1 cellular context compared by ENCODE assay signal in the genomic region with DNA sequence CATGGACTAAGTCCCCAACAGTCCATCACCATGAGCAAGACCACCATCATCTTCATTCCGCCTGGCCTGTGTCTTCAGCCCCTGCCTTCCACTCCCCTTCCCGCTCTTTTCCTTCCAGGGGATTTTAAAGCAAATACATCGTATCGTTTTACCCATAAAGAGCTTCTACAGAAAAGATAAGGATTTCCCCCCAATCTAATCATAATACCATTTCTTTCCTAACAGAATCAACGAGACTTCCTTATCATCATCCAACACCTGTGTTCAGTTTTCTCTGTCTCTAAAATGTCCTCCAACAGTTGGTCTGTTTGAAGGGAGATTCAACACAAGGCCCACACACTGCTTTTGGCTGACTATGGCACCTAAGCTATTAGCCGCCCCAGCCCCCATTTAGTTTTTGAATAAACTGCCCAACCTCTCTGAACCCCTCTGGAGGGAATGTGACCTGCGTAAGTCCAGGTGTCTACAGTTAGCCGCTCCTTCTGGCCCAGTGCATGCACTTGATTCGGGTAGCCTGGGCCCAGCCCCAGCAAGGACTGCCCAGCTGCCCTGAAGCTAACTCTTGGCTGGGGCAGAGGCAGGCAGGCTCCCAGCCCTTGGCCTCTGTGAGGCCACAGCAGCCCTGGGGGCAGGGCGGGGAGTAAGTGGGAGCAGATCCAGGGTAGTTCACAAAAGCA.
A peak's percentile ranks its signal among the peaks of the same experiment; 100 is the strongest.
TF ChIP-seq lines count a peak whose summit lies in the region.

No MANE protein-coding gene starts in this region.

TF ChIP-seq in K562, 482 proteins besides CTCF, POLR2A, EP300 and RAD21 (continued from another document and continues in another):
- TF ChIP-seq, protein P1, sequence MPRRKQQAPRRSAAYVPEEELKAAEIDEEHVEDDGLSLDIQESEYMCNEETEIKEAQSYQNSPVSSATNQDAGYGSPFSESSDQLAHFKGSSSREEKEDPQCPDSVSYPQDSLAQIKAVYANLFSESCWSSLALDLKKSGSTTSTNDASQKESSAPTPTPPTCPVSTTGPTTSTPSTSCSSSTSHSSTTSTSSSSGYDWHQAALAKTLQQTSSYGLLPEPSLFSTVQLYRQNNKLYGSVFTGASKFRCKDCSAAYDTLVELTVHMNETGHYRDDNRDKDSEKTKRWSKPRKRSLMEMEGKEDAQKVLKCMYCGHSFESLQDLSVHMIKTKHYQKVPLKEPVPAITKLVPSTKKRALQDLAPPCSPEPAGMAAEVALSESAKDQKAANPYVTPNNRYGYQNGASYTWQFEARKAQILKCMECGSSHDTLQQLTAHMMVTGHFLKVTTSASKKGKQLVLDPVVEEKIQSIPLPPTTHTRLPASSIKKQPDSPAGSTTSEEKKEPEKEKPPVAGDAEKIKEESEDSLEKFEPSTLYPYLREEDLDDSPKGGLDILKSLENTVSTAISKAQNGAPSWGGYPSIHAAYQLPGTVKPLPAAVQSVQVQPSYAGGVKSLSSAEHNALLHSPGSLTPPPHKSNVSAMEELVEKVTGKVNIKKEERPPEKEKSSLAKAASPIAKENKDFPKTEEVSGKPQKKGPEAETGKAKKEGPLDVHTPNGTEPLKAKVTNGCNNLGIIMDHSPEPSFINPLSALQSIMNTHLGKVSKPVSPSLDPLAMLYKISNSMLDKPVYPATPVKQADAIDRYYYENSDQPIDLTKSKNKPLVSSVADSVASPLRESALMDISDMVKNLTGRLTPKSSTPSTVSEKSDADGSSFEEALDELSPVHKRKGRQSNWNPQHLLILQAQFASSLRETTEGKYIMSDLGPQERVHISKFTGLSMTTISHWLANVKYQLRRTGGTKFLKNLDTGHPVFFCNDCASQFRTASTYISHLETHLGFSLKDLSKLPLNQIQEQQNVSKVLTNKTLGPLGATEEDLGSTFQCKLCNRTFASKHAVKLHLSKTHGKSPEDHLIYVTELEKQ (CRISPR knock-in tag; IDR thresholded peaks at IDR 0.05): no peak
- TF ChIP-seq, protein P2, sequence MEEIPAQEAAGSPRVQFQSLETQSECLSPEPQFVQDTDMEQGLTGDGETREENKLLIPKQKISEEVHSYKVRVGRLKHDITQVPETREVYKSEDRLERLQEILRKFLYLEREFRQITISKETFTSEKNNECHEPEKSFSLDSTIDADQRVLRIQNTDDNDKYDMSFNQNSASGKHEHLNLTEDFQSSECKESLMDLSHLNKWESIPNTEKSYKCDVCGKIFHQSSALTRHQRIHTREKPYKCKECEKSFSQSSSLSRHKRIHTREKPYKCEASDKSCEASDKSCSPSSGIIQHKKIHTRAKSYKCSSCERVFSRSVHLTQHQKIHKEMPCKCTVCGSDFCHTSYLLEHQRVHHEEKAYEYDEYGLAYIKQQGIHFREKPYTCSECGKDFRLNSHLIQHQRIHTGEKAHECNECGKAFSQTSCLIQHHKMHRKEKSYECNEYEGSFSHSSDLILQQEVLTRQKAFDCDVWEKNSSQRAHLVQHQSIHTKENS (CRISPR knock-in tag; IDR thresholded peaks at IDR 0.05): no peak
- TF ChIP-seq MAFK (IDR thresholded peaks at IDR 0.05; ENCODE audit: low read length): no peak
- TF ChIP-seq POLR2B (IDR thresholded peaks at IDR 0.05; ENCODE audit: low read depth, partially characterized antibody): no peak
- TF ChIP-seq ZNF707 (CRISPR knock-in tag; conservative IDR thresholded peaks at IDR 0.05): no peak; the same call in 1 of the 2 replicates
- no peak for TF ChIP-seq HMG20B (CRISPR knock-in tag; IDR thresholded peaks at IDR 0.05)
- TF ChIP-seq, protein P3, sequence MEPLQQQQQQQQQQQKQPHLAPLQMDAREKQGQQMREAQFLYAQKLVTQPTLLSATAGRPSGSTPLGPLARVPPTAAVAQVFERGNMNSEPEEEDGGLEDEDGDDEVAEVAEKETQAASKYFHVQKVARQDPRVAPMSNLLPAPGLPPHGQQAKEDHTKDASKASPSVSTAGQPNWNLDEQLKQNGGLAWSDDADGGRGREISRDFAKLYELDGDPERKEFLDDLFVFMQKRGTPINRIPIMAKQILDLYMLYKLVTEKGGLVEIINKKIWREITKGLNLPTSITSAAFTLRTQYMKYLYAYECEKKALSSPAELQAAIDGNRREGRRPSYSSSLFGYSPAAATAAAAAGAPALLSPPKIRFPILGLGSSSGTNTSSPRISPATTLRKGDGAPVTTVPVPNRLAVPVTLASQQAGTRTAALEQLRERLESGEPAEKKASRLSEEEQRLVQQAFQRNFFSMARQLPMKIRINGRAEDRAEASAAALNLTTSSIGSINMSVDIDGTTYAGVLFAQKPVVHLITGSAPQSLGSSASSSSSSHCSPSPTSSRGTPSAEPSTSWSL (CRISPR knock-in tag; IDR thresholded peaks at IDR 0.05; ENCODE audit: borderline replicate concordance): no peak
- TF ChIP-seq SMARCA5 (IDR thresholded peaks at IDR 0.05): no peak
- TF ChIP-seq SRSF9 (IDR thresholded peaks at IDR 0.05; ENCODE audit: borderline replicate concordance, low read depth, low read length): no peak
- TF ChIP-seq NFIX (CRISPR knock-in tag; IDR thresholded peaks at IDR 0.05; ENCODE audit: low read depth): no peak
- TF ChIP-seq STAG1 (CRISPR knock-in tag; IDR thresholded peaks at IDR 0.05; ENCODE audit: borderline replicate concordance): no peak
- no peak for TF ChIP-seq CBFB (CRISPR knock-in tag; IDR thresholded peaks at IDR 0.05)
- TF ChIP-seq RBM34 (IDR thresholded peaks at IDR 0.05; ENCODE audit: borderline replicate concordance, insufficient read depth, low read length): no peak
- TF ChIP-seq, protein P4, sequence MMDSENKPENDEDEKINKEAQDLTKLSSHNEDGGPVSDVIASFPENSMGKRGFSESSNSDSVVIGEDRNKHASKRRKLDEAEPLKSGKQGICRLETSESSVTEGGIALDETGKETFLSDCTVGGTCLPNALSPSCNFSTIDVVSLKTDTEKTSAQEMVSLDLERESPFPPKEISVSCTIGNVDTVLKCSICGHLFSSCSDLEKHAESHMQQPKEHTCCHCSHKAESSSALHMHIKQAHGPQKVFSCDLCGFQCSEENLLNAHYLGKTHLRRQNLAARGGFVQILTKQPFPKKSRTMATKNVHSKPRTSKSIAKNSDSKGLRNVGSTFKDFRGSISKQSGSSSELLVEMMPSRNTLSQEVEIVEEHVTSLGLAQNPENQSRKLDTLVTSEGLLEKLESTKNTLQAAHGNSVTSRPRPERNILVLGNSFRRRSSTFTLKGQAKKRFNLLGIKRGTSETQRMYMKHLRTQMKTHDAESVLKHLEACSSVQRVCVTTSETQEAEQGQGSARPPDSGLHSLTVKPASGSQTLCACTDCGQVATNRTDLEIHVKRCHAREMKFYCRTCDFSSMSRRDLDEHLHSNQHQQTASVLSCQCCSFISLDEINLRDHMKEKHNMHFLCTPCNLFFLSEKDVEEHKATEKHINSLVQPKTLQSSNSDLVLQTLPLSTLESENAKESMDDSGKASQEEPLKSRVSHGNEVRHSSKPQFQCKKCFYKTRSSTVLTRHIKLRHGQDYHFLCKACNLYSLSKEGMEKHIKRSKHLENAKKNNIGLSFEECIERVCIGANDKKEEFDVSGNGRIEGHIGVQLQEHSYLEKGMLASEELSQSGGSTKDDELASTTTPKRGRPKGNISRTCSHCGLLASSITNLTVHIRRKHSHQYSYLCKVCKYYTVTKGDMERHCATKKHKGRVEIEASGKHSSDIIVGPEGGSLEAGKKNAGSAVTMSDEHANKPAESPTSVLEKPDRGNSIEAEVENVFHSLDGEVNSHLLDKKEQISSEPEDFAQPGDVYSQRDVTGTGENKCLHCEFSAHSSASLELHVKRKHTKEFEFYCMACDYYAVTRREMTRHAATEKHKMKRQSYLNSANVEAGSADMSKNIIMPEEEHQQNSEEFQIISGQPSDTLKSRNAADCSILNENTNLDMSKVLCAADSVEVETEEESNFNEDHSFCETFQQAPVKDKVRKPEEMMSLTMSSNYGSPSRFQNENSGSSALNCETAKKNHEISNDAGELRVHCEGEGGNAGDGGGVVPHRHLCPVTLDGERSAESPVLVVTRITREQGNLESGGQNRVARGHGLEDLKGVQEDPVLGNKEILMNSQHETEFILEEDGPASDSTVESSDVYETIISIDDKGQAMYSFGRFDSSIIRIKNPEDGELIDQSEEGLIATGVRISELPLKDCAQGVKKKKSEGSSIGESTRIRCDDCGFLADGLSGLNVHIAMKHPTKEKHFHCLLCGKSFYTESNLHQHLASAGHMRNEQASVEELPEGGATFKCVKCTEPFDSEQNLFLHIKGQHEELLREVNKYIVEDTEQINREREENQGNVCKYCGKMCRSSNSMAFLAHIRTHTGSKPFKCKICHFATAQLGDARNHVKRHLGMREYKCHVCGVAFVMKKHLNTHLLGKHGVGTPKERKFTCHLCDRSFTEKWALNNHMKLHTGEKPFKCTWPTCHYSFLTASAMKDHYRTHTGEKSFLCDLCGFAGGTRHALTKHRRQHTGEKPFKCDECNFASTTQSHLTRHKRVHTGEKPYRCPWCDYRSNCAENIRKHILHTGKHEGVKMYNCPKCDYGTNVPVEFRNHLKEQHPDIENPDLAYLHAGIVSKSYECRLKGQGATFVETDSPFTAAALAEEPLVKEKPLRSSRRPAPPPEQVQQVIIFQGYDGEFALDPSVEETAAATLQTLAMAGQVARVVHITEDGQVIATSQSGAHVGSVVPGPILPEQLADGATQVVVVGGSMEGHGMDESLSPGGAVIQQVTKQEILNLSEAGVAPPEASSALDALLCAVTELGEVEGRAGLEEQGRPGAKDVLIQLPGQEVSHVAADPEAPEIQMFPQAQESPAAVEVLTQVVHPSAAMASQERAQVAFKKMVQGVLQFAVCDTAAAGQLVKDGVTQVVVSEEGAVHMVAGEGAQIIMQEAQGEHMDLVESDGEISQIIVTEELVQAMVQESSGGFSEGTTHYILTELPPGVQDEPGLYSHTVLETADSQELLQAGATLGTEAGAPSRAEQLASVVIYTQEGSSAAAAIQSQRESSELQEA (IDR thresholded peaks at IDR 0.05; ENCODE audit: low read depth): no peak
- TF ChIP-seq, protein P5, sequence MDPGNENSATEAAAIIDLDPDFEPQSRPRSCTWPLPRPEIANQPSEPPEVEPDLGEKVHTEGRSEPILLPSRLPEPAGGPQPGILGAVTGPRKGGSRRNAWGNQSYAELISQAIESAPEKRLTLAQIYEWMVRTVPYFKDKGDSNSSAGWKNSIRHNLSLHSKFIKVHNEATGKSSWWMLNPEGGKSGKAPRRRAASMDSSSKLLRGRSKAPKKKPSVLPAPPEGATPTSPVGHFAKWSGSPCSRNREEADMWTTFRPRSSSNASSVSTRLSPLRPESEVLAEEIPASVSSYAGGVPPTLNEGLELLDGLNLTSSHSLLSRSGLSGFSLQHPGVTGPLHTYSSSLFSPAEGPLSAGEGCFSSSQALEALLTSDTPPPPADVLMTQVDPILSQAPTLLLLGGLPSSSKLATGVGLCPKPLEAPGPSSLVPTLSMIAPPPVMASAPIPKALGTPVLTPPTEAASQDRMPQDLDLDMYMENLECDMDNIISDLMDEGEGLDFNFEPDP (CRISPR knock-in tag; IDR thresholded peaks at IDR 0.05): no peak
- TF ChIP-seq ATF1 (CRISPR knock-in tag; IDR thresholded peaks at IDR 0.05): no peak
- peak; percentile 20; the same call in 1 of the 2 replicates for TF ChIP-seq ATF1 (tag; IDR thresholded peaks at IDR 0.05)
- peak; percentile 64; the same call in 1 of the 2 replicates for TF ChIP-seq RNF2 (IDR thresholded peaks at IDR 0.05)
- peak; percentile 51; the same call in 1 of the 2 replicates for TF ChIP-seq JUND (IDR thresholded peaks at IDR 0.05; ENCODE audit: borderline replicate concordance, low read depth, low read length)
- no peak; the same call in 2 of the 3 replicates for TF ChIP-seq JUND (tag; IDR thresholded peaks at IDR 0.05; ENCODE audit: borderline replicate concordance, low read depth, low read length)
- TF ChIP-seq ARHGAP35 (IDR thresholded peaks at IDR 0.05; ENCODE audit: partially characterized antibody): no peak
- TF ChIP-seq, protein P6, sequence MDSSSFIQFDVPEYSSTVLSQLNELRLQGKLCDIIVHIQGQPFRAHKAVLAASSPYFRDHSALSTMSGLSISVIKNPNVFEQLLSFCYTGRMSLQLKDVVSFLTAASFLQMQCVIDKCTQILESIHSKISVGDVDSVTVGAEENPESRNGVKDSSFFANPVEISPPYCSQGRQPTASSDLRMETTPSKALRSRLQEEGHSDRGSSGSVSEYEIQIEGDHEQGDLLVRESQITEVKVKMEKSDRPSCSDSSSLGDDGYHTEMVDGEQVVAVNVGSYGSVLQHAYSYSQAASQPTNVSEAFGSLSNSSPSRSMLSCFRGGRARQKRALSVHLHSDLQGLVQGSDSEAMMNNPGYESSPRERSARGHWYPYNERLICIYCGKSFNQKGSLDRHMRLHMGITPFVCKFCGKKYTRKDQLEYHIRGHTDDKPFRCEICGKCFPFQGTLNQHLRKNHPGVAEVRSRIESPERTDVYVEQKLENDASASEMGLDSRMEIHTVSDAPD (CRISPR knock-in tag; IDR thresholded peaks at IDR 0.05): no peak
- no peak for TF ChIP-seq U2AF2 (optimal IDR thresholded peaks at IDR 0.05; ENCODE audit: low read depth, low read length)
- TF ChIP-seq, protein P7, sequence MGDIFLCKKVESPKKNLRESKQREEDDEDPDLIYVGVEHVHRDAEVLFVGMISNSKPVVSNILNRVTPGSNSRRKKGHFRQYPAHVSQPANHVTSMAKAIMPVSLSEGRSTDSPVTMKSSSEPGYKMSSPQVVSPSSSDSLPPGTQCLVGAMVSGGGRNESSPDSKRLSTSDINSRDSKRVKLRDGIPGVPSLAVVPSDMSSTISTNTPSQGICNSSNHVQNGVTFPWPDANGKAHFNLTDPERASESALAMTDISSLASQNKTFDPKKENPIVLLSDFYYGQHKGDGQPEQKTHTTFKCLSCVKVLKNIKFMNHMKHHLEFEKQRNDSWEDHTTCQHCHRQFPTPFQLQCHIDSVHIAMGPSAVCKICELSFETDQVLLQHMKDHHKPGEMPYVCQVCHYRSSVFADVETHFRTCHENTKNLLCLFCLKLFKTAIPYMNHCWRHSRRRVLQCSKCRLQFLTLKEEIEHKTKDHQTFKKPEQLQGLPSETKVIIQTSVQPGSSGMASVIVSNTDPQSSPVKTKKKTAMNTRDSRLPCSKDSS (IDR thresholded peaks at IDR 0.05; ENCODE audit: low read depth, partially characterized antibody): no peak
- peak; percentile 21 to 51; a peak in 1 of 4 replicates for TF ChIP-seq MAZ (CRISPR knock-in tag; conservative IDR thresholded peaks at IDR 0.05 in 1 of 2, IDR thresholded peaks at IDR 0.05 in 1 of 2)
- TF ChIP-seq SP2 (IDR thresholded peaks at IDR 0.05; ENCODE audit: extremely low read depth, low read depth, low read length, poor library complexity, severe bottlenecking): no peak
- no peak for TF ChIP-seq HMG20A (CRISPR knock-in tag; conservative IDR thresholded peaks at IDR 0.05)
- no peak for TF ChIP-seq FOXA3 (CRISPR knock-in tag; conservative IDR thresholded peaks at IDR 0.05 in 1 of 2, IDR thresholded peaks at IDR 0.05 in 1 of 2)
- no peak for TF ChIP-seq SIX5 (IDR thresholded peaks at IDR 0.05; ENCODE audit: borderline replicate concordance in 1 of 2, insufficient read depth in 1 of 2, low read depth in 1 of 2, low read length in 2 of 2)
- TF ChIP-seq RBM15 (IDR thresholded peaks at IDR 0.05; ENCODE audit: insufficient read depth, low read length): no peak
- TF ChIP-seq, protein P8, sequence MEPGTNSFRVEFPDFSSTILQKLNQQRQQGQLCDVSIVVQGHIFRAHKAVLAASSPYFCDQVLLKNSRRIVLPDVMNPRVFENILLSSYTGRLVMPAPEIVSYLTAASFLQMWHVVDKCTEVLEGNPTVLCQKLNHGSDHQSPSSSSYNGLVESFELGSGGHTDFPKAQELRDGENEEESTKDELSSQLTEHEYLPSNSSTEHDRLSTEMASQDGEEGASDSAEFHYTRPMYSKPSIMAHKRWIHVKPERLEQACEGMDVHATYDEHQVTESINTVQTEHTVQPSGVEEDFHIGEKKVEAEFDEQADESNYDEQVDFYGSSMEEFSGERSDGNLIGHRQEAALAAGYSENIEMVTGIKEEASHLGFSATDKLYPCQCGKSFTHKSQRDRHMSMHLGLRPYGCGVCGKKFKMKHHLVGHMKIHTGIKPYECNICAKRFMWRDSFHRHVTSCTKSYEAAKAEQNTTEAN (CRISPR knock-in tag; IDR thresholded peaks at IDR 0.05): no peak
- TF ChIP-seq ZNF384 (IDR thresholded peaks at IDR 0.05; ENCODE audit: low read depth, low read length): no peak
- peak; percentile 12 for TF ChIP-seq MEIS2 (IDR thresholded peaks at IDR 0.05; ENCODE audit: partially characterized antibody)
- TF ChIP-seq PTTG1 (tag; IDR thresholded peaks at IDR 0.05; ENCODE audit: low read depth): no peak
